In genomic region chr11:88087281-88087680, GRCh38 we compare ENCODE assay signal across 34 cellular contexts.
"Had no signal": no experiment of that assay in that cellular context is flagged by ENCODE, and none has a peak within 500 bp of the region (broad histone marks: within the 10 kb centered on the region; RNA-seq: fewer than 3 reads in every experiment).

No MANE protein-coding gene starts in this region.

- H3K4me3 ChIP-seq: MG63 had no signal

- H3K9ac ChIP-seq: KMS-11 had no signal

- H3K36me3 ChIP-seq: MG63 had no signal

- DNase-seq: Karpas-422, Kasumi-1, KG1, MG63, MM.1S, MV-4-11, NCI-H1048, NCI-H1092, NCI-H1092 treated with DMSO at 0.1 percent for 48 hours, NCI-H1105, NCI-H1105 treated with DMSO at 0.1 percent for 48 hours, NCI-H1417, NCI-H1417 treated with DMSO at 0.1 percent for 48 hours, NCI-H1436, NCI-H1436 treated with DMSO at 0.1 percent for 48 hours, NCI-H146, NCI-H1694, NCI-H1694 treated with DMSO at 0.1 percent for 48 hours, NCI-H187, NCI-H187 treated with DMSO at 0.1 percent for 48 hours, NCI-H1930, NCI-H2029, NCI-H2029 treated with DMSO at 0.1 percent for 48 hours, NCI-H2081, NCI-H2081 treated with DMSO at 0.1 percent for 48 hours, NCI-H2107, NCI-H2171, NCI-H2171 treated with DMSO at 0.1 percent for 48 hours, NCI-H2227 treated with DMSO at 0.1 percent for 48 hours, NCI-H226, NCI-H345, NCI-H446 treated with DMSO at 0.1 percent for 48 hours, NCI-H510A had no signal

- H3K4me2 ChIP-seq: KMS-11 had no signal

- H3K27me3 ChIP-seq: MG63 had no signal

- H3K9me3 ChIP-seq: MG63 had no signal

- H3K27ac ChIP-seq: KMS-11 had no signal
